ENCODE assay signal across 12 cellular contexts in the genomic region with DNA sequence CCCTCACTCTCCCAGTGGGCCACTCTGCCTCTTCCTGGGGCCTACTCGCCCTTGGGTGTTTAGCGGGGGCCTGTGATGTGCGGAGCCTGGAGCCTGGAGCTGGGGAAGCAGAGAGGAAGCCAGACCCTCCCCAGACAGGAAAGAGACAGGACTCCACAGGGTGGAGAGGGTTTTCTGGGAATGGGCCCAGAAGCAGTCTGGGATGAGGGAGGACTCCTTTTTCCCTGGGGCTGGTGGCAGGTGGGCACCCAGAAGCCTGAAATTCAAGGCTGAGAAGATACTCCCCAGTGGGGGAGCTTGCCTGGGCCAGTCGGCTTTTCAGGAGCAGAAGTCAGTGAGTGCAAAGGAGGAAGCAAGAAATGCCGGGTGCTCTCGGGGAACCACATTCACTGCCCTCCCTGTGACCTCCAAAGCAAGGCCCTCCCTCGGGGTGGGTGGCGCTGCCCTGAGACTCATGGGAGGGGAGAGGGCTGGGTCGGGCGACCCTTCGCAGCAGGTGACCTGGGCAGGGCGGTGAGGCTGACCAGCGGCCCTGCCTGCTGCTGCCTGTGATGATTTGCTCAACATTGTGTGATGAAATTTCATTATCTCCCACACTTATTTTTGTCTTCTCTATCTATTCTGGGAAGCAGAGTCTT.
"Had no signal": no experiment of that assay in that cellular context is flagged by ENCODE, and none has a peak within 500 bp of the region (broad histone marks: within the 10 kb centered on the region; RNA-seq: fewer than 3 reads in every experiment).

No MANE protein-coding gene starts in this region.

- FAIRE-seq: urothelium cell line had no signal

- H3K4me3 ChIP-seq: ovary, sigmoid colon had no signal

- ATAC-seq: foreskin keratinocyte had no signal

- H3K27ac ChIP-seq: foreskin keratinocyte, ovary, sigmoid colon had no signal

- H3K36me3 ChIP-seq: ovary, sigmoid colon had no signal

- H3K4me1 ChIP-seq: foreskin keratinocyte, sigmoid colon had no signal

- H3K27me3 ChIP-seq: foreskin keratinocyte, ovary had no signal

- H3K9me3 ChIP-seq: ovary, sigmoid colon had no signal

- DNase-seq: activated CD4-positive, alpha-beta T cell treated with anti-CD3 and anti-CD28 coated beads, Interleukin-2, amount 50 U/mL, for 1 hour; activated CD8-positive, alpha-beta memory T cell treated with anti-CD3 and anti-CD28 coated beads for 24 hours; activated naive CD4-positive, alpha-beta T cell; activated naive CD8-positive, alpha-beta T cell treated with anti-CD3 and anti-CD28 coated beads, Interleukin-2, amount 10 ng/mL, durations not matched to agents 7 days and 5 days; effector memory CD4-positive, alpha-beta T cell; foreskin keratinocyte; head of caudate nucleus; midbrain; sigmoid colon; stimulated activated CD4-positive, alpha-beta T cell treated with anti-CD3 and anti-CD28 coated beads, Interleukin-1b, Interleukin-23, amount 100 ng/mL, for 48 hours had no signal
